8 cellular contexts compared by ENCODE assay signal in the genomic region with DNA sequence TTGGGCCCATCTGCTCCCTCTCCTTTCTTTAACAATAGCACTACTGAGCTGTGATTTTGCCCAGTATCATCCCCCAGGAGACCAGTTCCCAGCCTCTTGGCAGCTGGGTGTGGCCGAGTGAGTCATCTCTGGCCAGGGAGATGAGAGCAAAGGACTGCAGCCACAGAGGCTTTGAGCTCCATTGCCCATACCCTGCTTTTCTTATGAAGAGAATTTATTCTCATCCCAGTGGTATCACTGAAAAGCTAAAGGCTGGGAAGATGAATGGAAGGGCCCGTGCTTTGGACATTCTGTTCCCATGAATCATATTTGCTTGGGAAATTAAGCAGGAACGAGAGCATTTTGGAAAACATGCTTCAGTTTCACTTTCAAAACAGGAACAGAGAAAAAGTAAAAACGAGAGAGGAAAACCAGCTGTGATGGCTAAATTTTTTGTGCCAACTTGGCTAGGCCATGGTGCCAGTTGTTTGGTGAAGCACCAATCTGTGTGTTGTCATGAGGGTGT. TPM values are rescaled to one million over a fixed set of nuclear protein-coding genes. Genes with fewer than 3 reads are reported as not detected.
DNase-seq lines count a peak whose midpoint lies in the region; ATAC-seq and TF ChIP-seq lines count a peak whose summit lies in the region.

No MANE protein-coding gene starts in this region.

- peak overlapping the region; percentile 94 for H3K4me2 ChIP-seq in PC-3 (ENCODE audit: low read length)

- H3K9me3 ChIP-seq in PC-3 (ENCODE audit: low read length) = no peaks in the 10 kb centered on the region

- peak overlapping the region; percentile 72 for H3K4me3 ChIP-seq in PC-3 (ENCODE audit: low read length)
- peak overlapping the region; percentile 44 for H3K4me3 ChIP-seq in epithelial cell of proximal tubule (ENCODE audit: low read depth, low read length)

- H3K27ac ChIP-seq in PC-3 (ENCODE audit: low read length) = peak overlapping the region; percentile 89

- H4K20me1 ChIP-seq in PC-3 (ENCODE audit: low read length) = no peaks in the 10 kb centered on the region

- no peak for TF ChIP-seq CTCF in PC-3 (conservative IDR thresholded peaks at IDR 0.05; ENCODE audit: low read depth, low read length)
- no peak for TF ChIP-seq CTCF in epithelial cell of proximal tubule (conservative IDR thresholded peaks at IDR 0.05; ENCODE audit: low read depth, low read length)
- TF ChIP-seq CTCF in omental fat pad (IDR thresholded peaks at IDR 0.05) = no peak

- BruUV-seq in PC-3 (replicated peaks; lab: Mats Ljungman, UMichigan) = TSS peak; percentile 78

- peak overlapping the region; percentile 77 for H3K9ac ChIP-seq in PC-3 (ENCODE audit: low read length)

- intact Hi-C loops in PC-3 (cut with micrococcal nuclease) = no loop called here

- peaks cover 31% of the 10 kb centered on the region for H3K4me1 ChIP-seq in PC-3 (ENCODE audit: insufficient read depth, low read length)

- H3K27me3 ChIP-seq in PC-3 (ENCODE audit: low read length) = no peaks in the 10 kb centered on the region

- CTCF ChIA-PET in PC-3 (lab: Charles Lee) = no interaction called here

- POLR2A ChIA-PET in PC-3 (lab: Charles Lee; ENCODE audit: unreplicated experiment) = no interaction called here

- no peaks in the 10 kb centered on the region for H3F3A ChIP-seq in PC-3 (ENCODE audit: low read length, unreplicated experiment)

- peak overlapping the region; percentile 80 for H2AFZ ChIP-seq in PC-3 (ENCODE audit: low read length)

- no peaks in the 10 kb centered on the region for H3K79me2 ChIP-seq in PC-3 (ENCODE audit: low read length)

- DNase-seq in AG20443 (ENCODE audit: low spot score) (peak; percentile 94), PC-3 (peak; percentile 92), epithelial cell of proximal tubule (ENCODE audit: low read depth) (peak; percentile 78), omental fat pad (ENCODE audit: low spot score) (peak; percentile 58), mesenteric fat pad (ENCODE audit: low spot score) (no peak)
- DNase-seq in activated T-cell treated with anti-CD3 and anti-CD28 coated beads, Interleukin-2, amount 50 U/mL, for 48 hours = no peak
- DNase-seq in activated effector memory CD4-positive, alpha-beta T cell treated with Interleukin-2 at 50 U/mL for 16 hours = no peak

- ATAC-seq in GM21529 (IDR thresholded peaks at IDR 0.05; ENCODE audit: unreplicated experiment) (peak; percentile 59), PC-3 (peak; percentile 100), omental fat pad (ENCODE audit: low FRiP score) (peak; percentile 99)

- no peaks in the 10 kb centered on the region for H3K9me2 ChIP-seq in PC-3 (replicated peaks; ENCODE audit: low read length)

- H3K36me3 ChIP-seq in PC-3 (ENCODE audit: low read depth, low read length) = no peaks in the 10 kb centered on the region

RNA-seq across cellular contexts. Expression of gene CST3, which starts 14.9 kb away (rescaled TPM):
- total RNA-seq in PC-3 (2014; rRNA removed) = 311 and 331 TPM in 2 replicates
- total RNA-seq in epithelial cell of proximal tubule = 309 and 347 TPM in 2 replicates
- total RNA-seq in omental fat pad = 1,000 to 10,000 TPM; 1,117 to 1,890 (median 1,478) TPM
- 1,237 TPM for total RNA-seq in mesenteric fat pad

RNA-seq across cellular contexts. Expression of gene CST9, which starts 17.2 kb away (rescaled TPM):
- not detected in 2 replicates for total RNA-seq in PC-3 (2014; rRNA removed)
- not detected in 2 replicates for total RNA-seq in epithelial cell of proximal tubule
- under 1 TPM in 1 of 4 donors, not detected in 3; 0.28 TPM for total RNA-seq in omental fat pad
- total RNA-seq in mesenteric fat pad = not detected

RNA-seq across cellular contexts. Expression of gene CST9L, which starts 54.6 kb away (rescaled TPM):
- total RNA-seq in PC-3 (2014; rRNA removed) = not detected in 2 replicates
- not detected in 2 replicates for total RNA-seq in epithelial cell of proximal tubule
- not detected for total RNA-seq in omental fat pad
- not detected for total RNA-seq in mesenteric fat pad

Comparison
In these comparisons a context has a peak if more than half of its experiments do, and no peak if none do; other contexts are left out.
1. DNase-seq: peak in AG20443 (single experiment), PC-3 (single experiment), epithelial cell of proximal tubule (single experiment) and omental fat pad (single experiment); none in mesenteric fat pad (single experiment), activated T-cell treated with anti-CD3 and anti-CD28 coated beads, Interleukin-2, amount 50 U/mL, for 48 hours (0 of 2) and activated effector memory CD4-positive, alpha-beta T cell treated with Interleukin-2 at 50 U/mL for 16 hours (single experiment).
2. Peak in every context shown above with its lines, with median percentiles within 50 percentile points of each other: ATAC-seq.